In the genomic region with DNA sequence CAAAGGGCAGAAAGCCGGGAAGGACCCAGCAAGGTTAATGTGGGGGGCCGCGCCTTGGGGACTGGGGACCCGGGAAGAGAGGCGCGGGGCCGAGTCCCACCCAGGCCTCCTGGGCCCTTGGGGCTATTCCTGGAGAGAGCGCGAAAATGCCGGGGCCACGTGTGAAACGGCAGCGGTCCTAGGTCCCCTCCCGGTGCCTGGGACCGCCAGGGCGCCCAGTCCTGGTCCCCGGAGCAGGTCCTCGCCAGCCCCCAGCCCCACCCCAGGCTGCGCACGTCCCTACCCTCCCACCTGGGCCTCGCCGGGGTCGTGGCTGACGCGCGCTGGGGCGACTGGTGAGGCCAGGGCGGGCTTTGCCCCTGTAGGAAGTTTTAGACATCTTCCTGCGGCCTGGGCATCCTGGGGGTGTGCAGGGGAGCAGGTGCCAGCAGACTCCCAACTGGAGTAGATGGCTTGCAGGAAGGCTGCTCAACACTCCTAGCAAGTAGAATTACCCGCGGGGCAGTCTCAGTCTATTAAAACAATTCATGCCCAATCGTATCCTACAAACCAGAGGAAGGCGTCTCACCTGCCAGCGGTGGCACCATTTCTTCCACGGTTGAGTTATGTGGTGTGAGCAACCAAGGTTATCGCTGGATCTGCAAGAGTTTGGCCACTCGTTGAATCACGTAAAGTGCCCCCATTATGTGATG, we compare ENCODE assay signal across 8 cellular contexts. TPM values are rescaled to one million over a fixed set of nuclear protein-coding genes. Genes with fewer than 3 reads are reported as not detected.
DNase-seq lines count a peak whose midpoint lies in the region; ATAC-seq and TF ChIP-seq lines count a peak whose summit lies in the region.

No MANE protein-coding gene starts in this region.

- peak overlapping the region; percentile 20 for H3K14ac ChIP-seq in trophoblast cell (ENCODE audit: low read length)

- no peaks in the 10 kb centered on the region for H3K9me3 ChIP-seq in trophoblast cell (ENCODE audit: insufficient read depth, low read depth, low read length)

- WGBS in trophoblast cell (ENCODE audit: extremely low coverage, insufficient coverage, insufficient read length) = no CpG with 5 or more reads among the region's 38 CpGs

- H2AFZ ChIP-seq in trophoblast cell (ENCODE audit: insufficient read depth, low read length, poor library complexity) = peak overlapping the region; percentile 61

- peak overlapping the region; percentile 10 for H3K18ac ChIP-seq in trophoblast cell (ENCODE audit: low read length)

- H3K23ac ChIP-seq in trophoblast cell (ENCODE audit: low read length) = no peak overlapping the region

- H3K4me2 ChIP-seq in trophoblast cell (ENCODE audit: low read length) = peak overlapping the region; percentile 82

- DNase-seq in DMS79 (lab: John Stamatoyannopoulos, UW) (peak; percentile 56), glomerular visceral epithelial cell (ENCODE audit: extremely low spot score) (peak; percentile 11), trophoblast cell (no peak), NOMO-1 treated with DMSO at 0.1 percent for 48 hours (lab: John Stamatoyannopoulos, UW; ENCODE audit: unreplicated experiment) (no peak), RWPE1 (ENCODE audit: low spot score) (no peak)
- peak in 2 of 3 experiments; percentile 9 to 12 for DNase-seq in activated CD8-positive, alpha-beta memory T cell treated with anti-CD3 and anti-CD28 coated beads for 48 hours (ENCODE audit: low read depth in 2 of 3, low spot score in 2 of 3)

- no peak overlapping the region for H2BK12ac ChIP-seq in trophoblast cell (ENCODE audit: low read length)

- peak overlapping the region; percentile 44 for H2BK120ac ChIP-seq in trophoblast cell (ENCODE audit: insufficient read depth, low read length, poor library complexity)

- H4K12ac ChIP-seq in trophoblast cell (ENCODE audit: low read depth, low read length) = peak overlapping the region; percentile 28

- POLR2A ChIA-PET in RWPE1 (lab: Yijun Ruan, JAX; ENCODE audit: low non-redundant PET) = no interaction called here

- H3K4me3 ChIP-seq in trophoblast cell (ENCODE audit: low read depth, low read length) = peak overlapping the region; percentile 85

- H3K27ac ChIP-seq in trophoblast cell (ENCODE audit: low read depth, low read length) (no peak overlapping the region), RWPE1 (no peak overlapping the region)

- CTCF ChIA-PET in RWPE1 (lab: Yijun Ruan, JAX) = no interaction called here

- no peak overlapping the region for H3K4ac ChIP-seq in trophoblast cell (ENCODE audit: low read depth, low read length)

- peaks cover 4 to 5% of the 10 kb centered on the region in 2 experiments for H3K4me1 ChIP-seq in trophoblast cell (ENCODE audit: control insufficient read depth in 1 of 2, insufficient read depth in 2 of 2, low read length in 2 of 2)

- peak overlapping the region; percentile 85 for H4K91ac ChIP-seq in trophoblast cell (ENCODE audit: low read depth, low read length)

- H4K8ac ChIP-seq in trophoblast cell (ENCODE audit: low read depth, low read length) = peak overlapping the region; percentile 62

- TF ChIP-seq CTCF in RWPE1 (conservative IDR thresholded peaks at IDR 0.05; ENCODE audit: low read depth) = no peak

- H2AK5ac ChIP-seq in trophoblast cell (ENCODE audit: low read length) = no peak overlapping the region

- ATAC-seq in HG03045 (IDR thresholded peaks at IDR 0.05; ENCODE audit: unreplicated experiment) = peak; percentile 4
- no peak for ATAC-seq in HG02870 (IDR thresholded peaks at IDR 0.05; ENCODE audit: unreplicated experiment)

- no peak overlapping the region for H3K9ac ChIP-seq in trophoblast cell (ENCODE audit: low read length)

- H3K27me3 ChIP-seq in trophoblast cell (ENCODE audit: insufficient read depth, low read length) = no peaks in the 10 kb centered on the region

- peaks cover 15% of the 10 kb centered on the region for H3K79me1 ChIP-seq in trophoblast cell (ENCODE audit: low read length)

- H3K79me2 ChIP-seq in trophoblast cell (ENCODE audit: control insufficient read depth, insufficient read depth, low read length, poor library complexity) = peaks cover 7% of the 10 kb centered on the region

- H2BK5ac ChIP-seq in trophoblast cell (ENCODE audit: low read depth, low read length, poor library complexity) = peak overlapping the region; percentile 7

- H3K36me3 ChIP-seq in trophoblast cell (ENCODE audit: control insufficient read depth in 1 of 2, insufficient read depth in 2 of 2, low read length in 2 of 2) = no peaks in the 10 kb centered on the region

RNA-seq across cellular contexts. Expression of gene FAR2, which starts 0.8 kb away (rescaled TPM):
- polyA plus RNA-seq in trophoblast cell (2013) = 200 and 227 TPM in 2 replicates

Comparison
In these comparisons a context has a peak if more than half of its experiments do, and no peak if none do; other contexts are left out.
1. DNase-seq: peak in DMS79 (single experiment), activated CD8-positive, alpha-beta memory T cell treated with anti-CD3 and anti-CD28 coated beads for 48 hours (2 of 3) and glomerular visceral epithelial cell (single experiment); none in trophoblast cell (0 of 2), NOMO-1 treated with DMSO at 0.1 percent for 48 hours (single experiment) and RWPE1 (single experiment).